Comparison of ENCODE assay signal across 33 cellular contexts in genomic region chr11:134017773-134018430, GRCh38.
"Had no signal": no experiment of that assay in that cellular context is flagged by ENCODE, and none has a peak within 500 bp of the region (broad histone marks: within the 10 kb centered on the region; RNA-seq: fewer than 3 reads in every experiment).

No MANE protein-coding gene starts in this region.

- H3K36me3 Mint-ChIP-seq: activated naive CD4-positive, alpha-beta T cell treated with anti-CD3 and anti-CD28 coated beads, Interleukin-2, amount 10 ng/mL, durations not matched to agents 7 days and 5 days; activated naive CD8-positive, alpha-beta T cell; WTC11 had no signal

- H3K9me3 Mint-ChIP-seq: activated CD4-positive, alpha-beta T cell treated with anti-CD3 and anti-CD28 coated beads, Interleukin-2, amount 10 ng/mL, durations not matched to agents 7 days and 5 days; activated naive CD4-positive, alpha-beta T cell treated with anti-CD3 and anti-CD28 coated beads, Interleukin-2, amount 10 ng/mL, durations not matched to agents 7 days and 5 days; activated T-cell treated with anti-CD3 and anti-CD28 coated beads, Interleukin-2, amount 50 U/mL, for 4 hours; activated T-helper 1 cell treated with anti-CD3 and anti-CD28 coated beads, Interleukin-12 subunit alpha, Interleukin-12 subunit beta, Interleukin-2, Interleukin-4 antibody, amounts not matched to agents 30 ng/mL and 10 ng/mL and 1 ng/mL, durations not matched to agents 14 hours and 24 hours and 36 hours; T-helper 1 cell treated with Interleukin-12 subunit alpha and Interleukin-12 subunit beta and Interleukin-4 antibody, amounts not matched to agents 30 μg/mL and 1 μg/mL, for 36 hours; T-helper 2 cell treated with Interferon-gamma antibody and Interleukin-4, amounts not matched to agents 5 μg/mL and 100 μg/mL, for 36 hours; WTC11 had no signal

- H3K4me1 Mint-ChIP-seq: activated CD4-positive, alpha-beta T cell treated with anti-CD3 and anti-CD28 coated beads for 36 hours; activated CD4-positive, alpha-beta T cell treated with anti-CD3 and anti-CD28 coated beads, Interleukin-2, amount 10 ng/mL, durations not matched to agents 7 days and 5 days; activated naive CD4-positive, alpha-beta T cell treated with anti-CD3 and anti-CD28 coated beads, Interleukin-2, amount 10 ng/mL, durations not matched to agents 7 days and 5 days had no signal

- H3K4me3 Mint-ChIP-seq: activated CD4-positive, alpha-beta T cell treated with anti-CD3 and anti-CD28 coated beads for 36 hours; activated CD4-positive, alpha-beta T cell treated with anti-CD3 and anti-CD28 coated beads, Interleukin-2, amount 10 ng/mL, durations not matched to agents 7 days and 5 days; activated naive CD4-positive, alpha-beta T cell treated with anti-CD3 and anti-CD28 coated beads, Interleukin-2, amount 10 ng/mL, durations not matched to agents 7 days and 5 days; activated naive CD8-positive, alpha-beta T cell; activated T-cell treated with anti-CD3 and anti-CD28 coated beads, Interleukin-2, amount 50 U/mL, for 4 hours; activated T-helper 1 cell treated with anti-CD3 and anti-CD28 coated beads, Interleukin-12 subunit alpha, Interleukin-12 subunit beta, Interleukin-2, Interleukin-4 antibody, amounts not matched to agents 30 ng/mL and 10 ng/mL and 1 ng/mL, durations not matched to agents 14 hours and 24 hours and 36 hours; T-helper 1 cell treated with Interleukin-12 subunit alpha and Interleukin-12 subunit beta and Interleukin-4 antibody, amounts not matched to agents 30 μg/mL and 1 μg/mL, for 36 hours; T-helper 2 cell treated with Interferon-gamma antibody and Interleukin-4, amounts not matched to agents 5 μg/mL and 100 μg/mL, for 36 hours; WTC11 had no signal

- H3K4me1 ChIP-seq: ascending aorta, Peyer's patch, SJSA1 had no signal

- H3K9ac ChIP-seq: SK-N-SH had no signal

- H3K27ac Mint-ChIP-seq: activated CD4-positive, alpha-beta T cell treated with anti-CD3 and anti-CD28 coated beads for 36 hours; activated CD4-positive, alpha-beta T cell treated with anti-CD3 and anti-CD28 coated beads, Interleukin-2, amount 10 ng/mL, durations not matched to agents 7 days and 5 days; activated naive CD4-positive, alpha-beta T cell treated with anti-CD3 and anti-CD28 coated beads, Interleukin-2, amount 10 ng/mL, durations not matched to agents 7 days and 5 days; activated naive CD8-positive, alpha-beta T cell; activated T-helper 1 cell treated with anti-CD3 and anti-CD28 coated beads, Interleukin-12 subunit alpha, Interleukin-12 subunit beta, Interleukin-2, Interleukin-4 antibody, amounts not matched to agents 30 ng/mL and 10 ng/mL and 1 ng/mL, durations not matched to agents 14 hours and 24 hours and 36 hours; T-helper 1 cell treated with Interleukin-12 subunit alpha and Interleukin-12 subunit beta and Interleukin-4 antibody, amounts not matched to agents 30 μg/mL and 1 μg/mL, for 36 hours; T-helper 2 cell treated with Interferon-gamma antibody and Interleukin-4, amounts not matched to agents 5 μg/mL and 100 μg/mL, for 36 hours; WTC11 had no signal

- H3K4me3 ChIP-seq: ascending aorta, cardiac muscle cell, K562, Peyer's patch, SJSA1 had no signal

- H3K36me3 ChIP-seq: ascending aorta, cardiac muscle cell, Peyer's patch, SJSA1 had no signal

- H3K27ac ChIP-seq: ascending aorta, cardiac muscle cell, Peyer's patch, SJSA1 had no signal

- ATAC-seq: activated CD4-positive, alpha-beta T cell treated with anti-CD3 and anti-CD28 coated beads for 36 hours; activated CD4-positive, CD25-positive, alpha-beta regulatory T cell treated with anti-CD3 and anti-CD28 coated beads, Interleukin-2, amount 50 U/mL, for 24 hours; activated T-cell treated with anti-CD3 and anti-CD28 coated beads, Interleukin-2, amount 50 U/mL, for 4 hours; K562; PC-3; WTC11 had no signal

- H3K9me2 ChIP-seq: SK-N-SH had no signal

- H3K9me3 ChIP-seq: ascending aorta, Peyer's patch, SJSA1, SK-N-SH had no signal

- H3K4me2 ChIP-seq: SK-N-SH had no signal

- DNase-seq: activated CD4-positive, alpha-beta T cell treated with anti-CD3 and anti-CD28 coated beads for 36 hours; activated CD4-positive, alpha-beta T cell treated with anti-CD3 and anti-CD28 coated beads, Interleukin-2, amount 10 ng/mL, durations not matched to agents 7 days and 5 days; activated CD4-positive, alpha-beta T cell treated with anti-CD3 and anti-CD28 coated beads, Interleukin-2, amount 50 U/mL, for 48 hours; activated CD8-positive, alpha-beta memory T cell treated with anti-CD3 and anti-CD28 coated beads, Interleukin-2, amount 50 U/mL, for 4 hours; activated naive CD4-positive, alpha-beta T cell treated with anti-CD3 and anti-CD28 coated beads, Interleukin-2, amount 10 ng/mL, durations not matched to agents 7 days and 5 days; activated T-cell treated with anti-CD3 and anti-CD28 coated beads for 4 hours; activated T-cell treated with anti-CD3 and anti-CD28 coated beads, Interleukin-2, amount 50 U/mL, for 4 hours; amygdala; NCI-H1048; NCI-H1105 treated with DMSO at 0.1 percent for 48 hours; NCI-H1436; NCI-H187; NCI-H2029 treated with DMSO at 0.1 percent for 48 hours; NCI-H2107; NCI-H345; NCI-H524 treated with DMSO at 0.1 percent for 48 hours; NCI-H748 treated with DMSO at 0.1 percent for 48 hours; NK-92 treated with Interleukin-12 subunit alpha and Interleukin-12 subunit beta, amount 100 ng/mL, for 24 hours; PC-3; Peyer's patch; RPMI8226; SHP77 treated with DMSO at 0.1 percent for 48 hours; SK-N-SH had no signal

- H3K27me3 ChIP-seq: ascending aorta, Peyer's patch, SJSA1 had no signal
